1 cellular context compared by ENCODE assay signal in genomic region chr13:21039097-21039800, GRCh38.
TF ChIP-seq lines count a peak whose summit lies in the region.

No MANE protein-coding gene starts in this region.

TF ChIP-seq in GM12878, 131 proteins besides CTCF, POLR2A, EP300 and RAD21:
- peak; percentile 37; the same call in 1 of the 2 replicates for TF ChIP-seq NFIC (IDR thresholded peaks at IDR 0.05; ENCODE audit: low read depth, low read length)
- no peak for TF ChIP-seq MTA3 (IDR thresholded peaks at IDR 0.05; ENCODE audit: borderline replicate concordance, low read length)
- TF ChIP-seq IKZF2 (IDR thresholded peaks at IDR 0.05) = peak; percentile 58 to 72; a peak in 3 of 4 replicates
- peak; percentile 52; the same call in 1 of the 2 replicates for TF ChIP-seq MTA2 (IDR thresholded peaks at IDR 0.05; ENCODE audit: low read depth)
- TF ChIP-seq SPI1 (IDR thresholded peaks at IDR 0.05; ENCODE audit: borderline replicate concordance, insufficient read depth, low read depth, low read length) = peak; percentile 93
- no peak for TF ChIP-seq HCFC1 (IDR thresholded peaks at IDR 0.05; ENCODE audit: low read length)
- TF ChIP-seq, protein P1, sequence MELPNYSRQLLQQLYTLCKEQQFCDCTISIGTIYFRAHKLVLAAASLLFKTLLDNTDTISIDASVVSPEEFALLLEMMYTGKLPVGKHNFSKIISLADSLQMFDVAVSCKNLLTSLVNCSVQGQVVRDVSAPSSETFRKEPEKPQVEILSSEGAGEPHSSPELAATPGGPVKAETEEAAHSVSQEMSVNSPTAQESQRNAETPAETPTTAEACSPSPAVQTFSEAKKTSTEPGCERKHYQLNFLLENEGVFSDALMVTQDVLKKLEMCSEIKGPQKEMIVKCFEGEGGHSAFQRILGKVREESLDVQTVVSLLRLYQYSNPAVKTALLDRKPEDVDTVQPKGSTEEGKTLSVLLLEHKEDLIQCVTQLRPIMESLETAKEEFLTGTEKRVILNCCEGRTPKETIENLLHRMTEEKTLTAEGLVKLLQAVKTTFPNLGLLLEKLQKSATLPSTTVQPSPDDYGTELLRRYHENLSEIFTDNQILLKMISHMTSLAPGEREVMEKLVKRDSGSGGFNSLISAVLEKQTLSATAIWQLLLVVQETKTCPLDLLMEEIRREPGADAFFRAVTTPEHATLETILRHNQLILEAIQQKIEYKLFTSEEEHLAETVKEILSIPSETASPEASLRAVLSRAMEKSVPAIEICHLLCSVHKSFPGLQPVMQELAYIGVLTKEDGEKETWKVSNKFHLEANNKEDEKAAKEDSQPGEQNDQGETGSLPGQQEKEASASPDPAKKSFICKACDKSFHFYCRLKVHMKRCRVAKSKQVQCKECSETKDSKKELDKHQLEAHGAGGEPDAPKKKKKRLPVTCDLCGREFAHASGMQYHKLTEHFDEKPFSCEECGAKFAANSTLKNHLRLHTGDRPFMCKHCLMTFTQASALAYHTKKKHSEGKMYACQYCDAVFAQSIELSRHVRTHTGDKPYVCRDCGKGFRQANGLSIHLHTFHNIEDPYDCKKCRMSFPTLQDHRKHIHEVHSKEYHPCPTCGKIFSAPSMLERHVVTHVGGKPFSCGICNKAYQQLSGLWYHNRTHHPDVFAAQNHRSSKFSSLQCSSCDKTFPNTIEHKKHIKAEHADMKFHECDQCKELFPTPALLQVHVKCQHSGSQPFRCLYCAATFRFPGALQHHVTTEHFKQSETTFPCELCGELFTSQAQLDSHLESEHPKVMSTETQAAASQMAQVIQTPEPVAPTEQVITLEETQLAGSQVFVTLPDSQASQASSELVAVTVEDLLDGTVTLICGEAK (IDR thresholded peaks at IDR 0.05; ENCODE audit: borderline replicate concordance) = no peak
- peak in 1 of 2 experiments; percentile 46; a peak in 2 of 4 replicates for TF ChIP-seq BHLHE40 (IDR thresholded peaks at IDR 0.05; ENCODE audit: borderline replicate concordance in 1 of 2, low read depth in 2 of 2, low read length in 1 of 2)
- TF ChIP-seq FOS (IDR thresholded peaks at IDR 0.05; ENCODE audit: borderline replicate concordance, extremely low read depth, insufficient read length) = no peak
- no peak for TF ChIP-seq IRF3 (IDR thresholded peaks at IDR 0.05)
- no peak for TF ChIP-seq ATF2 (IDR thresholded peaks at IDR 0.05; ENCODE audit: low read length)
- TF ChIP-seq, protein P2, sequence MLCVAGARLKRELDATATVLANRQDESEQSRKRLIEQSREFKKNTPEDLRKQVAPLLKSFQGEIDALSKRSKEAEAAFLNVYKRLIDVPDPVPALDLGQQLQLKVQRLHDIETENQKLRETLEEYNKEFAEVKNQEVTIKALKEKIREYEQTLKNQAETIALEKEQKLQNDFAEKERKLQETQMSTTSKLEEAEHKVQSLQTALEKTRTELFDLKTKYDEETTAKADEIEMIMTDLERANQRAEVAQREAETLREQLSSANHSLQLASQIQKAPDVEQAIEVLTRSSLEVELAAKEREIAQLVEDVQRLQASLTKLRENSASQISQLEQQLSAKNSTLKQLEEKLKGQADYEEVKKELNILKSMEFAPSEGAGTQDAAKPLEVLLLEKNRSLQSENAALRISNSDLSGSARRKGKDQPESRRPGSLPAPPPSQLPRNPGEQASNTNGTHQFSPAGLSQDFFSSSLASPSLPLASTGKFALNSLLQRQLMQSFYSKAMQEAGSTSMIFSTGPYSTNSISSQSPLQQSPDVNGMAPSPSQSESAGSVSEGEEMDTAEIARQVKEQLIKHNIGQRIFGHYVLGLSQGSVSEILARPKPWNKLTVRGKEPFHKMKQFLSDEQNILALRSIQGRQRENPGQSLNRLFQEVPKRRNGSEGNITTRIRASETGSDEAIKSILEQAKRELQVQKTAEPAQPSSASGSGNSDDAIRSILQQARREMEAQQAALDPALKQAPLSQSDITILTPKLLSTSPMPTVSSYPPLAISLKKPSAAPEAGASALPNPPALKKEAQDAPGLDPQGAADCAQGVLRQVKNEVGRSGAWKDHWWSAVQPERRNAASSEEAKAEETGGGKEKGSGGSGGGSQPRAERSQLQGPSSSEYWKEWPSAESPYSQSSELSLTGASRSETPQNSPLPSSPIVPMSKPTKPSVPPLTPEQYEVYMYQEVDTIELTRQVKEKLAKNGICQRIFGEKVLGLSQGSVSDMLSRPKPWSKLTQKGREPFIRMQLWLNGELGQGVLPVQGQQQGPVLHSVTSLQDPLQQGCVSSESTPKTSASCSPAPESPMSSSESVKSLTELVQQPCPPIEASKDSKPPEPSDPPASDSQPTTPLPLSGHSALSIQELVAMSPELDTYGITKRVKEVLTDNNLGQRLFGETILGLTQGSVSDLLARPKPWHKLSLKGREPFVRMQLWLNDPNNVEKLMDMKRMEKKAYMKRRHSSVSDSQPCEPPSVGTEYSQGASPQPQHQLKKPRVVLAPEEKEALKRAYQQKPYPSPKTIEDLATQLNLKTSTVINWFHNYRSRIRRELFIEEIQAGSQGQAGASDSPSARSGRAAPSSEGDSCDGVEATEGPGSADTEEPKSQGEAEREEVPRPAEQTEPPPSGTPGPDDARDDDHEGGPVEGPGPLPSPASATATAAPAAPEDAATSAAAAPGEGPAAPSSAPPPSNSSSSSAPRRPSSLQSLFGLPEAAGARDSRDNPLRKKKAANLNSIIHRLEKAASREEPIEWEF (IDR thresholded peaks at IDR 0.05; ENCODE audit: insufficient replicate concordance, low read depth, low read length) = no peak
- TF ChIP-seq KLF5 (IDR thresholded peaks at IDR 0.05; ENCODE audit: partially characterized antibody) = no peak
- peak in 1 of 2 experiments; percentile 58; a peak in 1 of 4 replicates for TF ChIP-seq ETV6 (conservative IDR thresholded peaks at IDR 0.05 in 1 of 2, IDR thresholded peaks at IDR 0.05 in 1 of 2; ENCODE audit: borderline replicate concordance in 1 of 2, low read depth in 1 of 2)
- no peak for TF ChIP-seq RUNX3 (IDR thresholded peaks at IDR 0.05; ENCODE audit: low read length)
- peak; percentile 47 for TF ChIP-seq IKZF1 (conservative IDR thresholded peaks at IDR 0.05)
- TF ChIP-seq ZNF384 (IDR thresholded peaks at IDR 0.05; ENCODE audit: borderline replicate concordance, low read depth, low read length) = no peak
- 0 out of 2 replicates have a peak, but pooled peaks have one; percentile 31 for TF ChIP-seq DPF2 (IDR thresholded peaks at IDR 0.05)
- TF ChIP-seq NR2C1 (IDR thresholded peaks at IDR 0.05) = no peak
- no peak for TF ChIP-seq NR2C2 (IDR thresholded peaks at IDR 0.05; ENCODE audit: borderline replicate concordance, control insufficient read depth, insufficient read length, low read depth)
- TF ChIP-seq, protein P3, sequence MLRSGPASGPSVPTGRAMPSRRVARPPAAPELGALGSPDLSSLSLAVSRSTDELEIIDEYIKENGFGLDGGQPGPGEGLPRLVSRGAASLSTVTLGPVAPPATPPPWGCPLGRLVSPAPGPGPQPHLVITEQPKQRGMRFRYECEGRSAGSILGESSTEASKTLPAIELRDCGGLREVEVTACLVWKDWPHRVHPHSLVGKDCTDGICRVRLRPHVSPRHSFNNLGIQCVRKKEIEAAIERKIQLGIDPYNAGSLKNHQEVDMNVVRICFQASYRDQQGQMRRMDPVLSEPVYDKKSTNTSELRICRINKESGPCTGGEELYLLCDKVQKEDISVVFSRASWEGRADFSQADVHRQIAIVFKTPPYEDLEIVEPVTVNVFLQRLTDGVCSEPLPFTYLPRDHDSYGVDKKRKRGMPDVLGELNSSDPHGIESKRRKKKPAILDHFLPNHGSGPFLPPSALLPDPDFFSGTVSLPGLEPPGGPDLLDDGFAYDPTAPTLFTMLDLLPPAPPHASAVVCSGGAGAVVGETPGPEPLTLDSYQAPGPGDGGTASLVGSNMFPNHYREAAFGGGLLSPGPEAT (IDR thresholded peaks at IDR 0.05; ENCODE audit: low read depth) = no peak
- no peak for TF ChIP-seq FOXK2 (IDR thresholded peaks at IDR 0.05)
TF ChIP-seq in GM12878: peak in this region for 8.
